Comparison of ENCODE assay signal across 29 cellular contexts in genomic region chr9:133643978-133644760, GRCh38. TPM values are rescaled to one million over a fixed set of nuclear protein-coding genes. Genes with fewer than 3 reads are reported as not detected.
"Had no signal": no experiment of that assay in that cellular context is flagged by ENCODE, and none has a peak within 500 bp of the region (broad histone marks: within the 10 kb centered on the region; RNA-seq: fewer than 3 reads in every experiment).

No MANE protein-coding gene starts in this region.

- H3K4me1 Mint-ChIP-seq: activated CD8-positive, alpha-beta memory T cell treated with anti-CD3 and anti-CD28 coated beads, Interleukin-2, amount 10 ng/mL, durations not matched to agents 7 days and 5 days; activated naive CD8-positive, alpha-beta T cell treated with anti-CD3 and anti-CD28 coated beads, Interleukin-2, amount 50 U/mL, for 24 hours; IgD-negative memory B cell; WTC11 had no signal

- H3K36me3 ChIP-seq: ascending aorta, cardiac muscle cell had no signal

- DNase-seq: activated CD4-positive, alpha-beta T cell treated with anti-CD3 and anti-CD28 coated beads for 48 hours; activated CD4-positive, alpha-beta T cell treated with anti-CD3 and anti-CD28 coated beads, Interleukin-2, amount 50 U/mL, for 4 hours; activated CD4-positive, CD25-positive, alpha-beta regulatory T cell treated with anti-CD3 and anti-CD28 coated beads, Interleukin-2, amount 50 U/mL, for 72 hours; activated CD8-positive, alpha-beta memory T cell treated with anti-CD3 and anti-CD28 coated beads, Interleukin-2, amount 10 ng/mL, durations not matched to agents 7 days and 5 days; activated effector memory CD4-positive, alpha-beta T cell treated with Interleukin-2 at 50 U/mL for 16 hours; activated naive CD4-positive, alpha-beta T cell treated with Interleukin-2 at 50 U/mL for 16 hours; activated naive CD8-positive, alpha-beta T cell treated with anti-CD3 and anti-CD28 coated beads, Interleukin-2, amount 50 U/mL, for 24 hours; activated T-cell treated with anti-CD3 and anti-CD28 coated beads, Interleukin-2, amount 50 U/mL, for 24 hours; amniotic stem cell; body of pancreas; KG1; NCI-H1092; NCI-H1417 treated with DMSO at 0.1 percent for 48 hours; NCI-H187; NCI-H2081; NCI-H2227 treated with DMSO at 0.1 percent for 48 hours; NCI-H446 treated with DMSO at 0.1 percent for 48 hours; PC-3; SIG-M5; T-helper 17 cell; T-helper 9 cell had no signal

- H3K27me3 ChIP-seq: ascending aorta, body of pancreas, cardiac muscle cell had no signal

- ATAC-seq: activated CD8-positive, alpha-beta memory T cell treated with anti-CD3 and anti-CD28 coated beads, Interleukin-2, amount 10 ng/mL, durations not matched to agents 7 days and 5 days; activated naive CD4-positive, alpha-beta T cell treated with anti-CD3 and anti-CD28 coated beads, Interleukin-2, amount 50 U/mL, for 72 hours; activated naive CD8-positive, alpha-beta T cell treated with anti-CD3 and anti-CD28 coated beads, Interleukin-2, amount 50 U/mL, for 24 hours; body of pancreas; PC-3; T-helper 17 cell; WTC11 had no signal

- H3K4me3 Mint-ChIP-seq: activated CD8-positive, alpha-beta memory T cell treated with anti-CD3 and anti-CD28 coated beads, Interleukin-2, amount 10 ng/mL, durations not matched to agents 7 days and 5 days; activated naive CD8-positive, alpha-beta T cell treated with anti-CD3 and anti-CD28 coated beads, Interleukin-2, amount 50 U/mL, for 24 hours; activated T-cell treated with anti-CD3 and anti-CD28 coated beads, Interleukin-2, amount 50 U/mL, for 24 hours; activated T-helper 1 cell treated with anti-CD3 and anti-CD28 coated beads, Interleukin-12 subunit alpha, Interleukin-12 subunit beta, Interleukin-2, Interleukin-4 antibody, amounts not matched to agents 30 ng/mL and 10 ng/mL and 1 ng/mL, durations not matched to agents 14 hours and 24 hours and 36 hours; IgD-negative memory B cell; T-helper 17 cell; WTC11 had no signal

- H3K36me3 Mint-ChIP-seq: activated CD8-positive, alpha-beta memory T cell treated with anti-CD3 and anti-CD28 coated beads, Interleukin-2, amount 10 ng/mL, durations not matched to agents 7 days and 5 days; activated naive CD4-positive, alpha-beta T cell treated with anti-CD3 and anti-CD28 coated beads, Interleukin-2, amount 50 U/mL, for 72 hours; IgD-negative memory B cell; WTC11 had no signal

- H3K4me3 ChIP-seq: ascending aorta, body of pancreas, cardiac muscle cell had no signal

- H3K27me3 Mint-ChIP-seq: activated naive CD8-positive, alpha-beta T cell treated with anti-CD3 and anti-CD28 coated beads, Interleukin-2, amount 50 U/mL, for 24 hours; activated T-cell treated with anti-CD3 and anti-CD28 coated beads, Interleukin-2, amount 50 U/mL, for 24 hours had no signal

- H3K27ac ChIP-seq: ascending aorta, body of pancreas, cardiac muscle cell had no signal

- H3K9me3 Mint-ChIP-seq: activated naive CD4-positive, alpha-beta T cell treated with anti-CD3 and anti-CD28 coated beads, Interleukin-2, amount 50 U/mL, for 72 hours; activated naive CD8-positive, alpha-beta T cell treated with anti-CD3 and anti-CD28 coated beads, Interleukin-2, amount 50 U/mL, for 24 hours; activated T-cell treated with anti-CD3 and anti-CD28 coated beads, Interleukin-2, amount 50 U/mL, for 24 hours; activated T-helper 1 cell treated with anti-CD3 and anti-CD28 coated beads, Interleukin-12 subunit alpha, Interleukin-12 subunit beta, Interleukin-2, Interleukin-4 antibody, amounts not matched to agents 30 ng/mL and 10 ng/mL and 1 ng/mL, durations not matched to agents 14 hours and 24 hours and 36 hours; IgD-negative memory B cell; WTC11 had no signal

- H3K9me3 ChIP-seq: ascending aorta, body of pancreas had no signal

- H3K27ac Mint-ChIP-seq: activated CD8-positive, alpha-beta memory T cell treated with anti-CD3 and anti-CD28 coated beads, Interleukin-2, amount 10 ng/mL, durations not matched to agents 7 days and 5 days; activated naive CD4-positive, alpha-beta T cell treated with anti-CD3 and anti-CD28 coated beads, Interleukin-2, amount 50 U/mL, for 72 hours; activated naive CD8-positive, alpha-beta T cell treated with anti-CD3 and anti-CD28 coated beads, Interleukin-2, amount 50 U/mL, for 24 hours; activated T-cell treated with anti-CD3 and anti-CD28 coated beads, Interleukin-2, amount 50 U/mL, for 24 hours; activated T-helper 1 cell treated with anti-CD3 and anti-CD28 coated beads, Interleukin-12 subunit alpha, Interleukin-12 subunit beta, Interleukin-2, Interleukin-4 antibody, amounts not matched to agents 30 ng/mL and 10 ng/mL and 1 ng/mL, durations not matched to agents 14 hours and 24 hours and 36 hours; IgD-negative memory B cell; T-helper 17 cell; WTC11 had no signal

- H3K4me1 ChIP-seq: ascending aorta, body of pancreas had no signal

RNA-seq across cellular contexts. Expression of gene DBH, which starts 8.0 kb away (rescaled TPM):
- total RNA-seq: activated CD8-positive, alpha-beta memory T cell treated with anti-CD3 and anti-CD28 coated beads, Interleukin-2, amount 10 ng/mL, durations not matched to agents 7 days and 5 days; activated naive CD4-positive, alpha-beta T cell treated with anti-CD3 and anti-CD28 coated beads, Interleukin-2, amount 50 U/mL, for 72 hours; activated T-helper 1 cell treated with anti-CD3 and anti-CD28 coated beads, Interleukin-12 subunit alpha, Interleukin-12 subunit beta, Interleukin-2, Interleukin-4 antibody, amounts not matched to agents 30 ng/mL and 10 ng/mL and 1 ng/mL, durations not matched to agents 14 hours and 24 hours and 36 hours; ascending aorta; body of pancreas; cardiac muscle cell; LHCN-M2; M059J; PC-3 had no signal

RNA-seq across cellular contexts. Expression of gene FAM163B, which starts 35.0 kb away (rescaled TPM):
- total RNA-seq: activated CD8-positive, alpha-beta memory T cell treated with anti-CD3 and anti-CD28 coated beads, Interleukin-2, amount 10 ng/mL, durations not matched to agents 7 days and 5 days; activated naive CD4-positive, alpha-beta T cell treated with anti-CD3 and anti-CD28 coated beads, Interleukin-2, amount 50 U/mL, for 72 hours; activated T-helper 1 cell treated with anti-CD3 and anti-CD28 coated beads, Interleukin-12 subunit alpha, Interleukin-12 subunit beta, Interleukin-2, Interleukin-4 antibody, amounts not matched to agents 30 ng/mL and 10 ng/mL and 1 ng/mL, durations not matched to agents 14 hours and 24 hours and 36 hours; ascending aorta; LHCN-M2; M059J; PC-3; T-helper 17 cell had no signal
